Comparison of ENCODE assay signal across 10 cellular contexts in the genomic region with DNA sequence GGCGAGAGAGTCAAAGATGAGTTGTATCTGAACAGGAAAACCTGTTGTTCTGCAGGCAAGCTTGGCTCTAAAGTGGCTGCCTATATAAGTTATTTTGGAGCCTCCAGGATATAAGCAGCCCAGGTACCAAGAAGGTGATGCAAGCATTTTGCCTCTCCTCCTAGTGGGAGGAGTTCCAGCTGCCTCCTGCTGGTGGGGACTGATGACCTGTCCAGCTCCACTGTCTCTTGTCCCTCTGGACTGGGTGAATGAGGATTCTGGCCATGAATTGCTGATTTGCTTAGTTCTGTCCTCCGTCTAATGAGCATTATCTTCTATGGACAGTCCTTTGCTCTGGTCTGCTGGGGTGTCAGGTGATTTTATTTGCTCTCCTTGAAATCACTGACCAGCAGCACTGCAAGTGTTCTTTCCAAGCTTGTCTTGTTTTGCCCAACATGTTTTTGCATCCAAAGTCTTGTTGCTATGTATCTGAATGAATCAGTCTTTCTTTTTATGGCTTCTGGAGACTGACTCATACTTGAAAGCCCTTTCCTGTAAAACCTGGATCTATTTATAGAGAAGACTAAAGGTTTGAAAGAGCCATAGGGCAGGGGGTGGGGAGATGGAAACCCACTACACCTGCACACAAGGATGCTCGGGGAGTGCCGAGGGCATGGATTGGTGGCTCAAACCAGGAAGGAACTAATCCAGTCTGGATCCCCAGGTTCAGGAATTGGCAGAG. TPM values are rescaled to one million over a fixed set of nuclear protein-coding genes. Genes with fewer than 3 reads are reported as not detected.
DNase-seq lines count a peak whose midpoint lies in the region; ATAC-seq lines count a peak whose summit lies in the region.
"Had no signal": no experiment of that assay in that cellular context is flagged by ENCODE, and none has a peak within 500 bp of the region (broad histone marks: within the 10 kb centered on the region; RNA-seq: fewer than 3 reads in every experiment).

No MANE protein-coding gene starts in this region.

- no peaks in the 10 kb centered on the region for H3K9me3 ChIP-seq in T-helper 17 cell (ENCODE audit: control insufficient read depth, low read length, poor library complexity, severe bottlenecking)

- peak overlapping the region; percentile 22 for H3K27ac Mint-ChIP-seq in T-helper 17 cell
- H3K27ac Mint-ChIP-seq: activated naive CD8-positive, alpha-beta T cell treated with anti-CD3 and anti-CD28 coated beads, Interleukin-2, amount 10 ng/mL, durations not matched to agents 7 days and 5 days; neural progenitor cell had no signal

- peaks cover 3% of the 10 kb centered on the region for H3K36me3 Mint-ChIP-seq in T-helper 17 cell (ENCODE audit: low read depth)
- H3K36me3 Mint-ChIP-seq: activated naive CD8-positive, alpha-beta T cell treated with anti-CD3 and anti-CD28 coated beads, Interleukin-2, amount 10 ng/mL, durations not matched to agents 7 days and 5 days; neural progenitor cell had no signal

- H3K4me3 Mint-ChIP-seq in T-helper 17 cell: no peak overlapping the region
- H3K4me3 Mint-ChIP-seq: activated naive CD8-positive, alpha-beta T cell treated with anti-CD3 and anti-CD28 coated beads, Interleukin-2, amount 10 ng/mL, durations not matched to agents 7 days and 5 days; neural progenitor cell had no signal

- ATAC-seq in T-helper 17 cell (no peak), HG03457 (IDR thresholded peaks at IDR 0.05; ENCODE audit: unreplicated experiment) (no peak)

- DNase-seq in GM03348 (ENCODE audit: low spot score) (peak; percentile 67), T-helper 17 cell (no peak), fibroblast of peridontal ligament (ENCODE audit: extremely low read depth) (peak; percentile 68), pulmonary artery endothelial cell (ENCODE audit: low read depth, low spot score) (peak; percentile 32), COR-L47 (lab: John Stamatoyannopoulos, UW) (no peak), NCI-H2029 (lab: John Stamatoyannopoulos, UW) (no peak), occipital lobe (lab: John Stamatoyannopoulos, UW) (no peak)
- DNase-seq: activated naive CD8-positive, alpha-beta T cell treated with anti-CD3 and anti-CD28 coated beads, Interleukin-2, amount 10 ng/mL, durations not matched to agents 7 days and 5 days had no signal

- H3K27me3 Mint-ChIP-seq in T-helper 17 cell: no peaks in the 10 kb centered on the region
- H3K27me3 Mint-ChIP-seq: activated naive CD8-positive, alpha-beta T cell treated with anti-CD3 and anti-CD28 coated beads, Interleukin-2, amount 10 ng/mL, durations not matched to agents 7 days and 5 days had no signal

- H3K4me1 Mint-ChIP-seq in T-helper 17 cell: no peaks in the 10 kb centered on the region
- H3K4me1 Mint-ChIP-seq: neural progenitor cell had no signal

RNA-seq across cellular contexts. Expression of gene EFHD1, which starts 40.6 kb away (rescaled TPM):
- total RNA-seq in T-helper 17 cell (1 to 10 TPM; 1.1 to 1.8 TPM), pulmonary artery endothelial cell (not detected in 2 replicates), occipital lobe (1.1 TPM)

RNA-seq across cellular contexts. Expression of gene EIF4E2, which starts 42.4 kb away (rescaled TPM):
- total RNA-seq in T-helper 17 cell (10 to 100 TPM; 52.1 to 58.8 TPM), pulmonary artery endothelial cell (122 and 124 TPM in 2 replicates), occipital lobe (38.1 TPM)

RNA-seq across cellular contexts. Expression of gene TIGD1, which starts 42.5 kb away (rescaled TPM):
- total RNA-seq in T-helper 17 cell (10 to 100 TPM; 14.6 to 17.2 TPM), pulmonary artery endothelial cell (1.8 and 2.5 TPM in 2 replicates), occipital lobe (11.2 TPM)

RNA-seq across cellular contexts. Expression of gene CHRNG, which starts 53.4 kb away (rescaled TPM):
- total RNA-seq in T-helper 17 cell (not detected), pulmonary artery endothelial cell (not detected in 2 replicates), occipital lobe (0.16 TPM)
- total RNA-seq: activated naive CD8-positive, alpha-beta T cell treated with anti-CD3 and anti-CD28 coated beads, Interleukin-2, amount 10 ng/mL, durations not matched to agents 7 days and 5 days had no signal

Comparison
In these comparisons a context has a peak if more than half of its experiments do, and no peak if none do; other contexts are left out.
1. DNase-seq: peak in GM03348 (single experiment), fibroblast of peridontal ligament (single experiment) and pulmonary artery endothelial cell (single experiment); none in T-helper 17 cell (0 of 3), COR-L47 (single experiment), NCI-H2029 (single experiment) and occipital lobe (single experiment).